ENCODE assay signal across 9 cellular contexts in genomic region chr5:119451561-119451960, GRCh38. TPM values are rescaled to one million over a fixed set of nuclear protein-coding genes. Genes with fewer than 3 reads are reported as not detected.
DNase-seq lines count a peak whose midpoint lies in the region; FAIRE-seq and TF ChIP-seq lines count a peak whose summit lies in the region.
"Had no signal": no experiment of that assay in that cellular context is flagged by ENCODE, and none has a peak within 500 bp of the region (broad histone marks: within the 10 kb centered on the region; RNA-seq: fewer than 3 reads in every experiment).

No MANE protein-coding gene starts in this region.

- H4K20me1 ChIP-seq in OCI-LY1 (ENCODE audit: insufficient read depth, low read length), result no peaks in the 10 kb centered on the region

- peaks cover 4% of the 10 kb centered on the region for H3K36me3 Mint-ChIP-seq in T-helper 1 cell treated with Interleukin-12 subunit alpha and Interleukin-12 subunit beta and Interleukin-4 antibody, amounts not matched to agents 30 μg/mL and 1 μg/mL, for 36 hours (ENCODE audit: low read depth)
- H3K36me3 Mint-ChIP-seq in progenitor cell of endocrine pancreas (ENCODE audit: insufficient read depth), result peaks cover 5% of the 10 kb centered on the region

- no peaks in the 10 kb centered on the region for H3K9me3 ChIP-seq in OCI-LY1 (ENCODE audit: low read length)
- H3K9me3 ChIP-seq in small intestine (ENCODE audit: control insufficient read depth, low read depth), result no peaks in the 10 kb centered on the region

- 87 to 89% (median 88%) methylated on average over 4 of the region's 4 CpGs for WGBS in small intestine, 3 donors

- H3K36me3 ChIP-seq in OCI-LY1 (ENCODE audit: insufficient read depth, low read length) (no peaks in the 10 kb centered on the region), small intestine (ENCODE audit: control insufficient read depth in 2 of 2, insufficient read depth in 2 of 2, low read length in 2 of 2) (peaks cover 0 to 1% of the 10 kb centered on the region in 2 donors)

- no peak overlapping the region for H3K27ac Mint-ChIP-seq in T-helper 1 cell treated with Interleukin-12 subunit alpha and Interleukin-12 subunit beta and Interleukin-4 antibody, amounts not matched to agents 30 μg/mL and 1 μg/mL, for 36 hours
- H3K27ac Mint-ChIP-seq in progenitor cell of endocrine pancreas, result peak overlapping the region; percentile 98

- peak overlapping the region; percentile 39; the same call in 1 of the 2 replicates for H2AFZ ChIP-seq in OCI-LY1 (ENCODE audit: low read length)

- DNase-seq in T-helper 1 cell, result no peak
- DNase-seq in progenitor cell of endocrine pancreas (ENCODE audit: low spot score, unreplicated experiment), result no peak
- no peak for DNase-seq in NCI-H146 (lab: John Stamatoyannopoulos, UW)
- no peak for DNase-seq in small intestine
- DNase-seq in DMS53 treated with DMSO at 0.1 percent for 48 hours (lab: John Stamatoyannopoulos, UW; ENCODE audit: unreplicated experiment), result no peak

- FAIRE-seq in small intestine (lab: Jason Lieb, UNC), result no peak
- FAIRE-seq: kidney had no signal

- H3K27ac ChIP-seq in OCI-LY1 (ENCODE audit: low read depth, low read length, poor library complexity, severe bottlenecking) (no peak overlapping the region), cingulate gyrus (ENCODE audit: low read depth, low read length) (peak overlapping the region; percentile 67), small intestine (ENCODE audit: low read depth in 1 of 2, low read length in 1 of 2) (no peak overlapping the region)

- no peak overlapping the region; the same call in 1 of the 2 replicates for H3K9ac ChIP-seq in OCI-LY1 (ENCODE audit: low read length)

- peak overlapping the region; percentile 72 for H3K4me2 ChIP-seq in OCI-LY1 (ENCODE audit: low read length)

- peaks cover 9% of the 10 kb centered on the region for H3K27me3 Mint-ChIP-seq in T-helper 1 cell treated with Interleukin-12 subunit alpha and Interleukin-12 subunit beta and Interleukin-4 antibody, amounts not matched to agents 30 μg/mL and 1 μg/mL, for 36 hours (ENCODE audit: low read depth)
- no peaks in the 10 kb centered on the region for H3K27me3 Mint-ChIP-seq in progenitor cell of endocrine pancreas

- H3K9me3 Mint-ChIP-seq in T-helper 1 cell treated with Interleukin-12 subunit alpha and Interleukin-12 subunit beta and Interleukin-4 antibody, amounts not matched to agents 30 μg/mL and 1 μg/mL, for 36 hours, result no peaks in the 10 kb centered on the region
- peaks cover 9% of the 10 kb centered on the region for H3K9me3 Mint-ChIP-seq in progenitor cell of endocrine pancreas (ENCODE audit: low read depth)

- H3K4me1 ChIP-seq in OCI-LY1 (ENCODE audit: insufficient read depth, low read length, severe bottlenecking), result peaks cover 32% of the 10 kb centered on the region
- peaks cover 0 to 2% of the 10 kb centered on the region in 2 donors for H3K4me1 ChIP-seq in small intestine (ENCODE audit: control insufficient read depth in 2 of 2, insufficient read depth in 1 of 2, low read depth in 1 of 2, low read length in 1 of 2)

- peak overlapping the region; percentile 75 for H3K4me3 ChIP-seq in OCI-LY1 (ENCODE audit: low read depth, low read length, poor library complexity, severe bottlenecking)
- H3K4me3 ChIP-seq in small intestine (ENCODE audit: low read depth in 1 of 2, low read length in 2 of 2), result no peak overlapping the region

- no peaks in the 10 kb centered on the region for H3F3A ChIP-seq in OCI-LY1 (ENCODE audit: insufficient read depth, low read length)

- no peaks in the 10 kb centered on the region for H3K9me2 ChIP-seq in OCI-LY1 (ENCODE audit: low read depth, low read length)

- peaks cover 4% of the 10 kb centered on the region; the same call in 1 of the 2 replicates for H3K79me2 ChIP-seq in OCI-LY1 (ENCODE audit: insufficient read depth, low read length)

- peaks cover 9% of the 10 kb centered on the region for H3K4me1 Mint-ChIP-seq in T-helper 1 cell treated with Interleukin-12 subunit alpha and Interleukin-12 subunit beta and Interleukin-4 antibody, amounts not matched to agents 30 μg/mL and 1 μg/mL, for 36 hours (ENCODE audit: low read depth)
- H3K4me1 Mint-ChIP-seq in progenitor cell of endocrine pancreas (ENCODE audit: low read depth), result peaks cover 11% of the 10 kb centered on the region

- peak; percentile 33; the same call in 1 of the 2 replicates for TF ChIP-seq CTCF in OCI-LY1 (IDR thresholded peaks at IDR 0.05; ENCODE audit: low read length)
- no peak for TF ChIP-seq CTCF in progenitor cell of endocrine pancreas (IDR thresholded peaks at IDR 0.05; ENCODE audit: unreplicated experiment)

- H3K27me3 ChIP-seq in OCI-LY1 (ENCODE audit: insufficient read depth, low read length) (no peaks in the 10 kb centered on the region), small intestine (ENCODE audit: control insufficient read depth in 2 of 2, insufficient read depth in 2 of 2, low read length in 2 of 2) (no peaks in the 10 kb centered on the region)

- peak overlapping the region; percentile 95 for H3K4me3 Mint-ChIP-seq in T-helper 1 cell treated with Interleukin-12 subunit alpha and Interleukin-12 subunit beta and Interleukin-4 antibody, amounts not matched to agents 30 μg/mL and 1 μg/mL, for 36 hours
- H3K4me3 Mint-ChIP-seq in progenitor cell of endocrine pancreas (ENCODE audit: low read depth), result peak overlapping the region; percentile 92

RNA-seq across cellular contexts. Expression of gene HSD17B4, which starts 0.7 kb away (rescaled TPM):
- total RNA-seq in progenitor cell of endocrine pancreas, result 248 and 285 TPM in 2 replicates
- polyA plus RNA-seq in small intestine, result 100 to 1,000 TPM; 213 to 424 (median 262) TPM
